Comparison of ENCODE assay signal across 16 cellular contexts in genomic region chr2:145413261-145413660, GRCh38.
"Had no signal": no experiment of that assay in that cellular context is flagged by ENCODE, and none has a peak within 500 bp of the region (broad histone marks: within the 10 kb centered on the region; RNA-seq: fewer than 3 reads in every experiment).

No MANE protein-coding gene starts in this region.

- H3K27me3 ChIP-seq: neutrophil had no signal

- H3K4me1 ChIP-seq: esophagus squamous epithelium, left ventricle myocardium inferior, parathyroid adenoma had no signal

- H3K36me3 ChIP-seq: esophagus squamous epithelium, left ventricle myocardium inferior, neutrophil had no signal

- H3K4me3 ChIP-seq: esophagus squamous epithelium, left ventricle myocardium inferior had no signal

- ATAC-seq: activated CD4-positive, CD25-positive, alpha-beta regulatory T cell treated with anti-CD3 and anti-CD28 coated beads, Interleukin-2, amount 50 U/mL, for 24 hours; activated naive CD8-positive, alpha-beta T cell treated with anti-CD3 and anti-CD28 coated beads, Interleukin-2, amount 50 U/mL, for 24 hours; naive thymus-derived CD4-positive, alpha-beta T cell; stimulated activated effector memory CD8-positive, alpha-beta T cell treated with anti-CD3 and anti-CD28 coated beads, Interleukin-12 subunit alpha, Interleukin-12 subunit beta, amount 100 ng/mL, for 72 hours had no signal

- H3K4me3 Mint-ChIP-seq: activated naive CD4-positive, alpha-beta T cell treated with anti-CD3 and anti-CD28 coated beads for 36 hours; activated naive CD8-positive, alpha-beta T cell treated with anti-CD3 and anti-CD28 coated beads, Interleukin-2, amount 50 U/mL, for 24 hours; naive thymus-derived CD4-positive, alpha-beta T cell; stimulated activated effector memory CD8-positive, alpha-beta T cell treated with anti-CD3 and anti-CD28 coated beads, Interleukin-12 subunit alpha, Interleukin-12 subunit beta, amount 100 ng/mL, for 72 hours had no signal

- H3K36me3 Mint-ChIP-seq: stimulated activated effector memory CD8-positive, alpha-beta T cell treated with anti-CD3 and anti-CD28 coated beads, Interleukin-12 subunit alpha, Interleukin-12 subunit beta, amount 100 ng/mL, for 72 hours had no signal

- H3K9me3 ChIP-seq: esophagus squamous epithelium, neutrophil had no signal

- H3K27ac ChIP-seq: esophagus squamous epithelium, left ventricle myocardium inferior, neutrophil, parathyroid adenoma had no signal

- H3K27ac Mint-ChIP-seq: activated naive CD4-positive, alpha-beta T cell treated with anti-CD3 and anti-CD28 coated beads for 36 hours; activated naive CD8-positive, alpha-beta T cell treated with anti-CD3 and anti-CD28 coated beads, Interleukin-2, amount 50 U/mL, for 24 hours; activated T-helper 2 cell treated with anti-CD3 and anti-CD28 coated beads, Interferon-gamma antibody, Interleukin-2, Interleukin-4, amounts not matched to agents 10 μg/mL and 5 μg/mL and 100 μg/mL, durations not matched to agents 14 hours and 24 hours and 36 hours; naive thymus-derived CD4-positive, alpha-beta T cell; stimulated activated effector memory CD8-positive, alpha-beta T cell treated with anti-CD3 and anti-CD28 coated beads, Interleukin-12 subunit alpha, Interleukin-12 subunit beta, amount 100 ng/mL, for 72 hours had no signal

- DNase-seq: activated naive CD4-positive, alpha-beta T cell treated with anti-CD3 and anti-CD28 coated beads for 36 hours; activated naive CD8-positive, alpha-beta T cell treated with anti-CD3 and anti-CD28 coated beads, Interleukin-2, amount 50 U/mL, for 24 hours; aorta; cerebellar nuclear complex; effector CD8-positive, alpha-beta T cell; esophagus squamous epithelium; foreskin fibroblast; glutamatergic neuron; left ventricle myocardium inferior; naive thymus-derived CD4-positive, alpha-beta T cell; stimulated activated CD4-positive, alpha-beta T cell treated with anti-CD3 and anti-CD28 coated beads, Interleukin-1b, Interleukin-23, amount 100 ng/mL, for 48 hours had no signal

- H3K79me2 ChIP-seq: parathyroid adenoma had no signal

- H3K9ac ChIP-seq: parathyroid adenoma had no signal
